Comparison of ENCODE assay signal across 9 cellular contexts in genomic region chr3:192957441-192957951, GRCh38. TPM values are rescaled to one million over a fixed set of nuclear protein-coding genes. Genes with fewer than 3 reads are reported as not detected.
DNase-seq lines count a peak whose midpoint lies in the region; ATAC-seq, FAIRE-seq and TF ChIP-seq lines count a peak whose summit lies in the region.
"Had no signal": no experiment of that assay in that cellular context is flagged by ENCODE, and none has a peak within 500 bp of the region (broad histone marks: within the 10 kb centered on the region; RNA-seq: fewer than 3 reads in every experiment).

No MANE protein-coding gene starts in this region.

- no peak for ATAC-seq in HG03095 (IDR thresholded peaks at IDR 0.05; ENCODE audit: unreplicated experiment)

- WGBS in sigmoid colon, 2 donors: 52 to 63% methylated on average over 5 of the region's 5 CpGs

- H3K4me3 ChIP-seq in sigmoid colon: no peak overlapping the region
- H3K4me3 ChIP-seq: vagina had no signal

- TF ChIP-seq CTCF in sigmoid colon (IDR thresholded peaks at IDR 0.05): no peak

- H3K36me3 ChIP-seq in sigmoid colon: no peaks in the 10 kb centered on the region
- H3K36me3 ChIP-seq: vagina had no signal

- intact Hi-C loops in sigmoid colon (cut with DNase I): no loop called here

- FAIRE-seq in H54 (lab: Jason Lieb, UNC) (peak; percentile 97), GM12891 (lab: Jason Lieb, UNC) (no peak)

- peak in 1 of 4 donors; percentile 21 for TF ChIP-seq EP300 in sigmoid colon (IDR thresholded peaks at IDR 0.05)

- H3K9me3 ChIP-seq in sigmoid colon: no peaks in the 10 kb centered on the region
- H3K9me3 ChIP-seq: vagina had no signal

- DNase-seq in H54 (ENCODE audit: insufficient read length, low spot score) (peak; percentile 40), RKO (ENCODE audit: low spot score) (peak; percentile 49), fibroblast of peridontal ligament (ENCODE audit: extremely low read depth) (peak; percentile 96), sigmoid colon (peak; percentile 79), NCI-H526 treated with DMSO at 0.1 percent for 48 hours (lab: John Stamatoyannopoulos, UW) (no peak), GM19238 (ENCODE audit: insufficient read length, low spot score) (no peak), GM12891 (ENCODE audit: insufficient read length, low spot score) (no peak)

- no peaks in the 10 kb centered on the region for H3K4me1 ChIP-seq in sigmoid colon
- H3K4me1 ChIP-seq: vagina had no signal

- H3K27ac ChIP-seq in sigmoid colon: peak overlapping the region; percentile 4 to 66 (median 29)
- H3K27ac ChIP-seq: vagina had no signal

- TF ChIP-seq POLR2A in H54 (IDR thresholded peaks at IDR 0.05; ENCODE audit: low read depth, low read length): no peak
- no peak for TF ChIP-seq POLR2A in sigmoid colon (IDR thresholded peaks at IDR 0.05)
- no peak for TF ChIP-seq POLR2A in GM12891 (IDR thresholded peaks at IDR 0.05; ENCODE audit: low read depth, low read length)

- no peaks in the 10 kb centered on the region for H3K27me3 ChIP-seq in sigmoid colon
- H3K27me3 ChIP-seq: vagina had no signal

TF ChIP-seq in GM12891, 5 proteins besides CTCF, POLR2A, EP300 and RAD21:
- TF ChIP-seq SPI1 (IDR thresholded peaks at IDR 0.05; ENCODE audit: low read depth, low read length): no peak

RNA-seq across cellular contexts. Expression of gene MB21D2, which starts 39.8 kb away (rescaled TPM):
- total RNA-seq in sigmoid colon: 1 to 10 TPM; 5.8 to 7.8 (median 6.5) TPM
- 1 to 10 TPM; 1.2 to 4.8 (median 3.0) TPM for polyA plus RNA-seq in sigmoid colon
- polyA plus RNA-seq in GM12891 (2012; ENCODE audit: low read depth, missing spikeins): 11.9 TPM

Comparison
In these comparisons a context has a peak if more than half of its experiments do, and no peak if none do; other contexts are left out.
1. DNase-seq: peak in H54 (single experiment), RKO (single experiment), fibroblast of peridontal ligament (single experiment) and sigmoid colon (single experiment); none in NCI-H526 treated with DMSO at 0.1 percent for 48 hours (single experiment), GM19238 (single experiment) and GM12891 (single experiment).